In the genomic region with DNA sequence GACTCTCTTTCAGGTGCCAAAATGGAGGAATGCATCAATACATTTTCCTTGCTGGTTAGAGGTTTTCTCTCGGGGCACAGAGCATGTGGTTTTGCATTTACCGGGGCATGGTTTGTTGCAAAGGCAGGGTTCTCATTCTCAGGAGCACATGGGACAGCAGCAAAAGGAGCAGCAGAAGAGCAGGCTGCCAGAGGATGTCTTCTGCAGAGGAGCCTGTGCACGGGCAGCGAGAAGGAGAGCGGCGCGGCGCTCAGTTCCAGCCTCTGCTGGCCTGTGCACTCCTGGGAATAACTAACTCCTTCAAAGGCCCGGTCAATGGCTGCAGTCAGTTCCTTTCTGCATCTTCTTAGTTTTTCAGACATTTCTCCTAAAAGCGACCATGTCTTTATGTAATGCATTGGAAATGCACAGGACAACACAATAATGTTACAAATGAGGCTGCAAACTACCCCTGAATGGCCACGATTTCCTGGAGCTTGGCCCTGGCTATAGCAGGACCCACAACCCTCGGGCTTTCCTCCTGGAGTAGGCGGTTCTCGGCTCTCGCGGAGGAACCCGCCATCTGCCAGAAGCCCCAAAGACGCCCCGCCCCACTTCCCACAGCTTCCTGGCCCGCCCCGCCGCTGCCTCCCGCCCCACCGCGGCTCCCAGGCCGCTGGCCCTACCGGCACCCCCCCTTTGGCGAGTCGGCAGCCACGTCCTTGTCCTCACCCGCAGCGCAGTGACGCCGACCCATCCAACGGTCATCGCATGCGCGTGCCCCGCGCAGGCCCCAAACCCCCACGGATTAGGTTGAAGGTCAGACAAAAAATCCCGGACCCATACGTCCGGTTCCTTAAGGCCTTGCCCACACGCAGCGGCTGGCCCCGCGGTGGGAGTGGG, we compare ENCODE assay signal across 8 cellular contexts. TPM values are rescaled to one million over a fixed set of nuclear protein-coding genes. Genes with fewer than 3 reads are reported as not detected.
A peak's percentile ranks its signal among the peaks of the same experiment; 100 is the strongest.
DNase-seq lines count a peak whose midpoint lies in the region; ATAC-seq and TF ChIP-seq lines count a peak whose summit lies in the region.

Gene C3orf62 (minus strand): TSS at position 758 of the 882 bp plus-strand sequence. CDS start 360 bp downstream, at position 398.

- H3K79me2 ChIP-seq in H9 (ENCODE audit: insufficient read depth, low read length) (no peaks in the 10 kb centered on the region), SU-DHL-6 (ENCODE audit: insufficient read depth, low read length) (no peaks in the 10 kb centered on the region), parathyroid adenoma (no peaks in the 10 kb centered on the region)

- peaks cover 12% of the 10 kb centered on the region; the same call in 1 of the 2 replicates for H3F3A ChIP-seq in SU-DHL-6 (ENCODE audit: insufficient read depth)

- TF ChIP-seq CTCF in H9 (conservative IDR thresholded peaks at IDR 0.05) (no peak), SU-DHL-6 (IDR thresholded peaks at IDR 0.05; ENCODE audit: insufficient read depth, low read length, poor library complexity, severe bottlenecking) (no peak), parathyroid adenoma (IDR thresholded peaks at IDR 0.05) (no peak), thoracic aorta (IDR thresholded peaks at IDR 0.05) (peak; percentile 1)

- H3K36me3 ChIP-seq in SU-DHL-6 (ENCODE audit: low read length) (no peaks in the 10 kb centered on the region), parathyroid adenoma (ENCODE audit: control insufficient read depth, insufficient read depth, low read length) (no peaks in the 10 kb centered on the region), thoracic aorta (peaks cover 6% of the 10 kb centered on the region)

- no CpG with 5 or more reads among the region's 48 CpGs for WGBS in H9 (ENCODE audit: extremely low coverage, insufficient read length, low lambda C conversion rate)

- H3K27ac Mint-ChIP-seq in H9, result peak within 1 kb of the TSS; percentile 14 to 67 (median 27); a peak in 4 of 7 replicates

- H3K4me1 ChIP-seq in H9 (ENCODE audit: insufficient read depth, low read length) (no peaks in the 10 kb centered on the region), parathyroid adenoma (peaks cover 10% of the 10 kb centered on the region), thoracic aorta (ENCODE audit: control insufficient read depth in 1 of 2, low read depth in 2 of 2) (peaks cover 9 to 33% of the 10 kb centered on the region in 2 donors)

- H2BK15ac ChIP-seq in H9 (ENCODE audit: low read depth, low read length), result no peak within 1 kb of the TSS

- H3K27ac ChIP-seq in H9 (ENCODE audit: insufficient read length, low read depth, low read length) (no peak within 1 kb of the TSS), SU-DHL-6 (ENCODE audit: low read depth, low read length) (peak within 1 kb of the TSS; percentile 10; the same call in 1 of the 2 replicates), parathyroid adenoma (peak within 1 kb of the TSS; percentile 98), thoracic aorta (peak within 1 kb of the TSS; percentile 87 to 96)

- H2AK5ac ChIP-seq in H9 (ENCODE audit: insufficient read length, low read length), result no peak within 1 kb of the TSS

- no peaks in the 10 kb centered on the region for H3K27me3 ChIP-seq in H9 (ENCODE audit: insufficient read depth, low read length)
- no peaks in the 10 kb centered on the region for H3K27me3 ChIP-seq in SU-DHL-6 (ENCODE audit: low read length)
- no peaks in the 10 kb centered on the region for H3K27me3 ChIP-seq in parathyroid adenoma (ENCODE audit: control insufficient read depth, insufficient read depth, low read length)
- H3K27me3 ChIP-seq in thoracic aorta (replicated peaks; ENCODE audit: insufficient read depth), result no peaks in the 10 kb centered on the region

- no peak within 1 kb of the TSS for H4K5ac ChIP-seq in H9 (ENCODE audit: insufficient read length, low read depth, low read length)

- no peak within 1 kb of the TSS for H3K23ac ChIP-seq in H9 (ENCODE audit: insufficient read length, low read depth, low read length)

- H3K9me3 ChIP-seq in H9 (ENCODE audit: control insufficient read depth, low read depth, low read length) (no peaks in the 10 kb centered on the region), SU-DHL-6 (ENCODE audit: insufficient read depth, low read length) (no peaks in the 10 kb centered on the region), parathyroid adenoma (ENCODE audit: control insufficient read depth, low read length) (no peaks in the 10 kb centered on the region), thoracic aorta (no peaks in the 10 kb centered on the region)

- H3K4me2 ChIP-seq in H9 (ENCODE audit: insufficient read depth, insufficient read length, low read length) (peak within 1 kb of the TSS; percentile 5), SU-DHL-6 (ENCODE audit: low read depth, low read length, poor library complexity, severe bottlenecking) (peak within 1 kb of the TSS; percentile 38), parathyroid adenoma (ENCODE audit: low read length) (peak within 1 kb of the TSS; percentile 66)

- no peak within 1 kb of the TSS for H2BK12ac ChIP-seq in H9 (ENCODE audit: insufficient read length, low read depth, low read length)

- intact Hi-C loops in cardiac septum (cut with DNase I), result loop anchor here (1.0 to 5.0 kb wide), 3 partner anchors 59 to 144 kb away; partner anchors contain the start of genes KLHDC8B and LAMB2

- H3K9ac ChIP-seq in H9 (ENCODE audit: extremely low read depth, insufficient read length, low read length), result no peak within 1 kb of the TSS
- H3K9ac ChIP-seq in SU-DHL-6 (ENCODE audit: low read length), result peak within 1 kb of the TSS; percentile 27
- peak within 1 kb of the TSS; percentile 51 for H3K9ac ChIP-seq in parathyroid adenoma

- H3K79me1 ChIP-seq in H9 (ENCODE audit: insufficient read depth, low read depth, low read length, poor library complexity, severe bottlenecking), result no peaks in the 10 kb centered on the region

- peaks cover 2% of the 10 kb centered on the region for H3K23me2 ChIP-seq in H9 (ENCODE audit: insufficient read length, low read depth, low read length, poor library complexity, severe bottlenecking)

- no peak within 1 kb of the TSS for H2BK120ac ChIP-seq in H9 (ENCODE audit: low read depth, low read length, poor library complexity, severe bottlenecking)

- no peak within 1 kb of the TSS for H2BK20ac ChIP-seq in H9 (ENCODE audit: low read depth, low read length, poor library complexity, severe bottlenecking)

- H3K18ac ChIP-seq in H9 (ENCODE audit: insufficient read length, low read depth, low read length), result peak within 1 kb of the TSS; percentile 53

- H3K4me1 Mint-ChIP-seq in H9, result no peaks in the 10 kb centered on the region

- H2BK5ac ChIP-seq in H9 (ENCODE audit: insufficient read length, low read length), result no peak within 1 kb of the TSS

- no peak within 1 kb of the TSS for H3K4ac ChIP-seq in H9 (ENCODE audit: low read depth, low read length)

- no peak within 1 kb of the TSS for H3T11ph ChIP-seq in H9 (ENCODE audit: low read length)

- H3K14ac ChIP-seq in H9 (ENCODE audit: insufficient read depth, low read length), result no peak within 1 kb of the TSS

- no peak within 1 kb of the TSS for H4K8ac ChIP-seq in H9 (replicated peaks; ENCODE audit: insufficient read length, low read depth, low read length)

- H3K9me2 ChIP-seq in SU-DHL-6 (replicated peaks; ENCODE audit: insufficient read depth, low read length), result no peaks in the 10 kb centered on the region

- no peaks in the 10 kb centered on the region for H4K20me1 ChIP-seq in H9 (ENCODE audit: control insufficient read depth, insufficient read depth, insufficient read length)
- H4K20me1 ChIP-seq in SU-DHL-6 (ENCODE audit: low read depth, low read length), result no peaks in the 10 kb centered on the region

- peak within 1 kb of the TSS in 1 of 2 experiments; percentile 50; a peak in 1 of 5 replicates for H3K4me3 Mint-ChIP-seq in H9

- H3K27me3 Mint-ChIP-seq in H9 (ENCODE audit: low read depth), result no peaks in the 10 kb centered on the region

- H3K36me3 Mint-ChIP-seq in H9 (ENCODE audit: insufficient read depth in 1 of 3, low read depth in 3 of 3), result peaks cover 5 to 51% (median 24%) of the 10 kb centered on the region in 3 experiments; a peak in 6 of 7 replicates

- ATAC-seq in thoracic aorta (ENCODE audit: insufficient number of reproducible peaks, low FRiP score, low read depth) (peak; percentile 62), HG03457 (IDR thresholded peaks at IDR 0.05; ENCODE audit: unreplicated experiment) (no peak)

- H2AFZ ChIP-seq in H9 (ENCODE audit: low read length) (no peak within 1 kb of the TSS), SU-DHL-6 (ENCODE audit: low read depth, low read length, severe bottlenecking) (peak within 1 kb of the TSS; percentile 28), parathyroid adenoma (peak within 1 kb of the TSS; percentile 100)

- H3K4me3 ChIP-seq in SU-DHL-6 (ENCODE audit: insufficient read depth, low read length, poor library complexity, severe bottlenecking) (no peak within 1 kb of the TSS), parathyroid adenoma (ENCODE audit: low read depth, low read length) (peak within 1 kb of the TSS; percentile 54), thoracic aorta (peak within 1 kb of the TSS; percentile 77)

- no peak within 1 kb of the TSS for H3K56ac ChIP-seq in H9 (ENCODE audit: insufficient read length, low read depth, low read length)

- H4K91ac ChIP-seq in H9 (ENCODE audit: insufficient read length, low read depth, low read length), result no peak within 1 kb of the TSS

- DNase-seq in COLO829 (ENCODE audit: low spot score) (peak; percentile 85), H9 (peak; percentile 91), cardiac septum (ENCODE audit: low spot score) (peak; percentile 96), thoracic aorta (ENCODE audit: low spot score) (peak; percentile 71)
- peak; percentile 44 for DNase-seq in activated naive CD8-positive, alpha-beta T cell treated with anti-CD3 and anti-CD28 coated beads, Interleukin-2, amount 50 U/mL, for 16 hours (ENCODE audit: low read depth, low spot score)

- H3K9me3 Mint-ChIP-seq in H9, result no peaks in the 10 kb centered on the region

RNA-seq across cellular contexts. Expression of gene C3orf62, which starts in this region (rescaled TPM):
- total RNA-seq in H9 (2021), result 4.5 and 4.6 TPM in 2 replicates
- total RNA-seq in cardiac septum, result 2.9 TPM
- 10 to 100 TPM in 1 of 2 donors, 1 to 10 TPM in 1; 5.4 to 15.0 TPM for total RNA-seq in thoracic aorta

Comparison
In these comparisons a context has a peak if more than half of its experiments do, and no peak if none do; other contexts are left out.
1. DNase-seq: peak in every context shown above with its lines; median percentile 96 in cardiac septum; 91 in H9; 85 in COLO829; 71 in thoracic aorta; 44 in activated naive CD8-positive, alpha-beta T cell treated with anti-CD3 and anti-CD28 coated beads, Interleukin-2, amount 50 U/mL, for 16 hours.
2. H3K4me2 ChIP-seq: peak in every context shown above with its lines; median percentile 66 in parathyroid adenoma; 38 in SU-DHL-6; 5 in H9.